In genomic region chr2:43518718-43519117, GRCh38 we compare ENCODE assay signal across 12 cellular contexts.
DNase-seq lines count a peak whose midpoint lies in the region; ATAC-seq, FAIRE-seq and TF ChIP-seq lines count a peak whose summit lies in the region.
"Had no signal": no experiment of that assay in that cellular context is flagged by ENCODE, and none has a peak within 500 bp of the region (broad histone marks: within the 10 kb centered on the region; RNA-seq: fewer than 3 reads in every experiment).

No MANE protein-coding gene starts in this region.

- H3K9me3 ChIP-seq in CD4-positive, alpha-beta T cell (ENCODE audit: control insufficient read depth, low read length): no peaks in the 10 kb centered on the region
- no peaks in the 10 kb centered on the region for H3K9me3 ChIP-seq in Peyer's patch
- no peaks in the 10 kb centered on the region for H3K9me3 ChIP-seq in keratinocyte (ENCODE audit: control insufficient read depth, low read depth, low read length)
- no peaks in the 10 kb centered on the region for H3K9me3 ChIP-seq in skeletal muscle tissue (ENCODE audit: control insufficient read depth in 3 of 3, low read length in 3 of 3)

- no peaks in the 10 kb centered on the region for H3K27me3 ChIP-seq in CD4-positive, alpha-beta T cell (ENCODE audit: control insufficient read depth, insufficient read depth, low read length)
- no peaks in the 10 kb centered on the region for H3K27me3 ChIP-seq in Peyer's patch
- H3K27me3 ChIP-seq in keratinocyte (ENCODE audit: control insufficient read depth, extremely low read depth, insufficient read depth, low read length): no peaks in the 10 kb centered on the region
- H3K27me3 ChIP-seq in skeletal muscle tissue (ENCODE audit: control insufficient read depth in 3 of 3, insufficient read depth in 3 of 3, low read length in 3 of 3): no peaks in the 10 kb centered on the region

- H3K27ac ChIP-seq in CD4-positive, alpha-beta T cell (ENCODE audit: low read depth, low read length): no peak overlapping the region
- H3K27ac ChIP-seq in Peyer's patch (peak overlapping the region in 3 of 4 donors; percentile 49 to 75 (median 70)), keratinocyte (ENCODE audit: control insufficient read depth, insufficient read depth, low read length) (peak overlapping the region; percentile 76), skeletal muscle tissue (ENCODE audit: low read depth, low read length) (peak overlapping the region; percentile 75)

- H3K36me3 Mint-ChIP-seq in CD4-positive, alpha-beta T cell (ENCODE audit: low read depth): peaks cover 14% of the 10 kb centered on the region
- H3K36me3 Mint-ChIP-seq in activated T-helper 2 cell treated with anti-CD3 and anti-CD28 coated beads, Interferon-gamma antibody, Interleukin-2, Interleukin-4, amounts not matched to agents 10 μg/mL and 5 μg/mL and 100 μg/mL, durations not matched to agents 14 hours and 24 hours and 36 hours (ENCODE audit: low read depth): peaks cover 8% of the 10 kb centered on the region

- H3K4me3 Mint-ChIP-seq in CD4-positive, alpha-beta T cell: no peak overlapping the region
- no peak overlapping the region for H3K4me3 Mint-ChIP-seq in activated T-helper 2 cell treated with anti-CD3 and anti-CD28 coated beads, Interferon-gamma antibody, Interleukin-2, Interleukin-4, amounts not matched to agents 10 μg/mL and 5 μg/mL and 100 μg/mL, durations not matched to agents 14 hours and 24 hours and 36 hours (ENCODE audit: low read depth)
- H3K4me3 Mint-ChIP-seq: neural crest cell had no signal

- H3K27me3 Mint-ChIP-seq in CD4-positive, alpha-beta T cell: no peaks in the 10 kb centered on the region
- H3K27me3 Mint-ChIP-seq in activated T-helper 2 cell treated with anti-CD3 and anti-CD28 coated beads, Interferon-gamma antibody, Interleukin-2, Interleukin-4, amounts not matched to agents 10 μg/mL and 5 μg/mL and 100 μg/mL, durations not matched to agents 14 hours and 24 hours and 36 hours (ENCODE audit: low read depth): no peaks in the 10 kb centered on the region

- TF ChIP-seq POLR2A in Peyer's patch (IDR thresholded peaks at IDR 0.05): no peak

- dilution Hi-C loops in keratinocyte (cut with MboI; ENCODE audit: extremely low pct_ligation_motif_present, low sequenced_read_pairs): no loop called here

- ATAC-seq in CD4-positive, alpha-beta T cell (ENCODE audit: poor library complexity): no peak
- no peak for ATAC-seq in HG03469 (IDR thresholded peaks at IDR 0.05; ENCODE audit: unreplicated experiment)

- DNase-seq in CD4-positive, alpha-beta T cell: no peak
- DNase-seq in Peyer's patch (no peak), keratinocyte (ENCODE audit: low read depth, low spot score) (no peak), amygdala (lab: John Stamatoyannopoulos, UW) (no peak), COLO668 (lab: John Stamatoyannopoulos, UW; ENCODE audit: unreplicated experiment) (no peak)
- no peak for DNase-seq in activated T-helper 2 cell treated with anti-CD3 and anti-CD28 coated beads, Interferon-gamma antibody, Interleukin-2, Interleukin-4, amounts not matched to agents 10 μg/mL and 5 μg/mL and 100 μg/mL, durations not matched to agents 14 hours and 24 hours and 36 hours (ENCODE audit: low spot score)
- DNase-seq: activated CD4-positive, alpha-beta T cell treated with anti-CD3 and anti-CD28 coated beads for 1 hour; C1 segment of cervical spinal cord; NCI-H146 had no signal

- H3K9me1 ChIP-seq in keratinocyte (ENCODE audit: control insufficient read depth, extremely low read depth, insufficient read depth, low read length): no peaks in the 10 kb centered on the region

- POLR2A ChIA-PET in CD4-positive, alpha-beta T cell (lab: Charles Lee): no interaction called here

- CTCF ChIA-PET in CD4-positive, alpha-beta T cell (lab: Charles Lee): no interaction called here

- H4K20me1 ChIP-seq in keratinocyte (ENCODE audit: control insufficient read depth, extremely low read depth, insufficient read depth, low read length): no peaks in the 10 kb centered on the region

- TF ChIP-seq CTCF in CD4-positive, alpha-beta T cell (IDR thresholded peaks at IDR 0.05): no peak
- no peak for TF ChIP-seq CTCF in Peyer's patch (IDR thresholded peaks at IDR 0.05)
- TF ChIP-seq CTCF in keratinocyte (optimal IDR thresholded peaks at IDR 0.05 in 1 of 3, IDR thresholded peaks at IDR 0.05 in 1 of 3, conservative IDR thresholded peaks at IDR 0.05 in 1 of 3; ENCODE audit: extremely low read depth in 1 of 3, insufficient read depth in 2 of 3, low read length in 3 of 3): no peak

- H3K36me3 ChIP-seq in Peyer's patch (no peaks in the 10 kb centered on the region), keratinocyte (ENCODE audit: control insufficient read depth in 2 of 2, extremely low read depth in 1 of 2, insufficient read depth in 2 of 2, low read length in 2 of 2) (no peaks in the 10 kb centered on the region), skeletal muscle tissue (ENCODE audit: control insufficient read depth in 3 of 3, insufficient read depth in 3 of 3, low read length in 3 of 3) (no peaks in the 10 kb centered on the region)

- peak overlapping the region; percentile 96 for H3K4me2 ChIP-seq in keratinocyte (ENCODE audit: control insufficient read depth, extremely low read depth, insufficient read depth, low read depth, low read length)

- FAIRE-seq in keratinocyte (lab: Jason Lieb, UNC): no peak

- peaks cover 6% of the 10 kb centered on the region for H3K79me2 ChIP-seq in keratinocyte (ENCODE audit: control insufficient read depth, insufficient read depth, low read length)

- H3K9ac ChIP-seq in keratinocyte (ENCODE audit: control insufficient read depth, extremely low read depth, insufficient read depth, low read length) (peak overlapping the region; percentile 67), skeletal muscle tissue (ENCODE audit: low read depth in 1 of 3, low read length in 3 of 3) (no peak overlapping the region)

- H3K4me1 ChIP-seq in Peyer's patch (peaks cover 0 to 13% (median 0%) of the 10 kb centered on the region in 4 donors), keratinocyte (ENCODE audit: control insufficient read depth, extremely low read depth, insufficient read depth, low read length) (peaks cover 53% of the 10 kb centered on the region), skeletal muscle tissue (ENCODE audit: control insufficient read depth in 3 of 3, insufficient read depth in 3 of 3, low read length in 3 of 3) (peaks cover 5 to 15% (median 9%) of the 10 kb centered on the region in 3 donors)

- no peak overlapping the region for H2AFZ ChIP-seq in keratinocyte (ENCODE audit: control insufficient read depth, low read length)

- intact Hi-C loops in CD4-positive, alpha-beta T cell (cut with DNase I, micrococcal nuclease): no loop called here
- intact Hi-C loops in activated T-helper 2 cell treated with anti-CD3 and anti-CD28 coated beads, Interferon-gamma antibody, Interleukin-2, Interleukin-4, amounts not matched to agents 10 μg/mL and 5 μg/mL and 100 μg/mL, durations not matched to agents 14 hours and 24 hours and 36 hours (cut with micrococcal nuclease): no loop called here

- H3K4me3 ChIP-seq in Peyer's patch: no peak overlapping the region
- H3K4me3 ChIP-seq in keratinocyte (ENCODE audit: control insufficient read depth in 2 of 3, extremely low read depth in 1 of 3, insufficient read depth in 2 of 3, low read depth in 1 of 3, low read length in 3 of 3): no peak overlapping the region
- no peak overlapping the region for H3K4me3 ChIP-seq in skeletal muscle tissue (ENCODE audit: low read length in 3 of 3)

- peak overlapping the region; percentile 62 for H3K27ac Mint-ChIP-seq in CD4-positive, alpha-beta T cell
- H3K27ac Mint-ChIP-seq in activated T-helper 2 cell treated with anti-CD3 and anti-CD28 coated beads, Interferon-gamma antibody, Interleukin-2, Interleukin-4, amounts not matched to agents 10 μg/mL and 5 μg/mL and 100 μg/mL, durations not matched to agents 14 hours and 24 hours and 36 hours: no peak overlapping the region

- H3K4me1 Mint-ChIP-seq in CD4-positive, alpha-beta T cell (ENCODE audit: low read depth): peaks cover 48% of the 10 kb centered on the region
- H3K4me1 Mint-ChIP-seq in activated T-helper 2 cell treated with anti-CD3 and anti-CD28 coated beads, Interferon-gamma antibody, Interleukin-2, Interleukin-4, amounts not matched to agents 10 μg/mL and 5 μg/mL and 100 μg/mL, durations not matched to agents 14 hours and 24 hours and 36 hours (ENCODE audit: low read depth): peaks cover 20% of the 10 kb centered on the region
- H3K4me1 Mint-ChIP-seq: neural crest cell had no signal

- H3K9me3 Mint-ChIP-seq in CD4-positive, alpha-beta T cell: no peaks in the 10 kb centered on the region
- H3K9me3 Mint-ChIP-seq in activated T-helper 2 cell treated with anti-CD3 and anti-CD28 coated beads, Interferon-gamma antibody, Interleukin-2, Interleukin-4, amounts not matched to agents 10 μg/mL and 5 μg/mL and 100 μg/mL, durations not matched to agents 14 hours and 24 hours and 36 hours: no peaks in the 10 kb centered on the region
- H3K9me3 Mint-ChIP-seq: neural crest cell had no signal
